Comparison of ENCODE assay signal across 1 cellular context in genomic region chr15:90465140-90465929, GRCh38.
TF ChIP-seq lines count a peak whose summit lies in the region.

No MANE protein-coding gene starts in this region.

TF ChIP-seq in GM23338, 12 proteins besides CTCF, POLR2A, EP300 and RAD21 (continued from another document):
- no peak for TF ChIP-seq ETS1 (IDR thresholded peaks at IDR 0.05)
- no peak for TF ChIP-seq STAT1 (IDR thresholded peaks at IDR 0.05; ENCODE audit: unreplicated experiment)
- TF ChIP-seq EZH2 (IDR thresholded peaks at IDR 0.05; ENCODE audit: low read depth, unreplicated experiment), result no peak
- no peak for TF ChIP-seq REST (IDR thresholded peaks at IDR 0.05; ENCODE audit: unreplicated experiment)
- TF ChIP-seq ZNF331 (CRISPR knock-in tag; IDR thresholded peaks at IDR 0.05; ENCODE audit: low read depth), result no peak
- TF ChIP-seq CREB1 (CRISPR knock-in tag; IDR thresholded peaks at IDR 0.05; ENCODE audit: low read depth), result no peak
- TF ChIP-seq POLR2AphosphoS5 (IDR thresholded peaks at IDR 0.05; ENCODE audit: low read depth), result no peak
